In the genomic region with DNA sequence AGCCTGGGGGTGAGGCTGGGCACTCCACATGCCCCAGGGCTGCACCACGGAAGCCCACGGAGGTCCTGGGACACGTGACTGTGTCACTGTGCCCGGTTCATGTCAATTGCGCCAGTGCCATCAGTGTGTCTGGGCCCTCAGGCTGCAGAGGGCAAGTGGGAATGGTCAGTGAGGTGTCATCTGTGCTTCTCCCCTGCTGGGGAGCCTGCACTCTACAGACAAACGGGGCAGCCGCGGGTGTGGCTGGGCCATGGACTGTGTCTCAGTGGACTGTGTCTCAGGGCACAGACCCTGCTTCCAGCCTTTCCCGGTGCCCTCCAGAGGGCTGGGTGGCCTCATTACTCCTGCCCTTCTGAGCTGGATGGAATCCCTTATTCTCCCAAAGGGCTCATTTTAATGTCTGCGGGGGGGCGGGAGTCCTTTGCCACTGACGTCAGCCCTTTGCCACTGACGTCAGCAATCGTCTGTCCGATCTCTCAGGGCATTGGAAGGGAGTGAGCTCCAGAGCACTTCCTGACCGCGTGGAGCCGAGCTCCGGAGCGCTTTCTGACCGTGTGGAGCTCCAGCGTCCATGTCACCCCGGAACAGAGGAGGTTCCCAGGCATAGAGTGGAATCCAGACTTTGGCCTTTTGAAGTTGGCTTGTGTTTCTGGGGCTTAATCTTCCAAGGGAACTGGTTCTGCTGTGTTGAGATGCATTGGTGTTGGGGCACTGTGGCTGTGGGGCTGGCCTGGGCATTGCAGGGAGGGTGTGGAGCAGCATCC, we compare ENCODE assay signal across 18 cellular contexts.
DNase-seq lines count a peak whose midpoint lies in the region; ATAC-seq and TF ChIP-seq lines count a peak whose summit lies in the region.
"Had no signal": no experiment of that assay in that cellular context is flagged by ENCODE, and none has a peak within 500 bp of the region (broad histone marks: within the 10 kb centered on the region; RNA-seq: fewer than 3 reads in every experiment).

No MANE protein-coding gene starts in this region.

- no peak overlapping the region for H3K23ac ChIP-seq in neuronal stem cell (ENCODE audit: low read depth, low read length, poor library complexity)

- intact Hi-C loops in heart right ventricle (cut with DNase I), result loop anchor here in 1 of 10 donors (5.0 kb wide), 1 partner anchor 74 kb away; the partner anchor contains the start of gene ADGRD1

- H3K36me3 ChIP-seq in BLaER1 (peaks cover 10% of the 10 kb centered on the region), heart right ventricle (peaks cover 0 to 45% (median 5%) of the 10 kb centered on the region in 9 donors), neuronal stem cell (replicated peaks in 1 of 2; ENCODE audit: control insufficient read depth in 2 of 2, insufficient read depth in 2 of 2, low read length in 2 of 2) (no peaks in the 10 kb centered on the region)

- peak overlapping the region; percentile 82 for H3K27ac ChIP-seq in BLaER1
- H3K27ac ChIP-seq in heart right ventricle, result no peak overlapping the region
- H3K27ac ChIP-seq in neuronal stem cell (replicated peaks; ENCODE audit: low read length), result no peak overlapping the region

- WGBS in heart right ventricle, 2 donors, result 88% methylated on average over 23 of the region's 23 CpGs
- no CpG with 5 or more reads among the region's 23 CpGs for WGBS in neuronal stem cell (ENCODE audit: extremely low coverage in 2 of 2, insufficient read length in 2 of 2, insufficient replicate concordance in 1 of 2), 2 donors

- H3K4me1 ChIP-seq in BLaER1 (peaks cover 100% of the 10 kb centered on the region), heart right ventricle (peaks cover 0 to 3% (median 0%) of the 10 kb centered on the region in 9 donors), neuronal stem cell (ENCODE audit: control insufficient read depth in 2 of 2, insufficient read depth in 1 of 2, low read depth in 1 of 2, low read length in 2 of 2) (peaks cover 9% of the 10 kb centered on the region in 2 donors)

- peak overlapping the region; percentile 8 for H3K4ac ChIP-seq in neuronal stem cell (ENCODE audit: low read length)

- H3K9me3 ChIP-seq in BLaER1 (no peaks in the 10 kb centered on the region), heart right ventricle (no peaks in the 10 kb centered on the region), neuronal stem cell (replicated peaks in 1 of 2; ENCODE audit: control insufficient read depth in 2 of 2, insufficient read depth in 1 of 2, low read depth in 1 of 2, low read length in 2 of 2) (no peaks in the 10 kb centered on the region)
- H3K9me3 ChIP-seq: SK-N-SH had no signal

- peak overlapping the region; percentile 11 for H2BK5ac ChIP-seq in neuronal stem cell (ENCODE audit: low read length)

- no peaks in the 10 kb centered on the region for H4K20me1 ChIP-seq in BLaER1

- peak overlapping the region; percentile 83 for H3K4me2 ChIP-seq in BLaER1
- no peak overlapping the region for H3K4me2 ChIP-seq in neuronal stem cell (ENCODE audit: insufficient read depth, low read length, poor library complexity, severe bottlenecking)
- H3K4me2 ChIP-seq: SK-N-SH had no signal

- peak overlapping the region; percentile 78 for H3K18ac ChIP-seq in neuronal stem cell (ENCODE audit: low read length)

- no peak overlapping the region for H3K14ac ChIP-seq in neuronal stem cell (ENCODE audit: low read length)

- no peak for TF ChIP-seq CTCF in heart right ventricle (IDR thresholded peaks at IDR 0.05)

- no peak overlapping the region for H3K4me3 ChIP-seq in BLaER1
- H3K4me3 ChIP-seq in heart right ventricle, result no peak overlapping the region
- no peak overlapping the region for H3K4me3 ChIP-seq in neuronal stem cell (ENCODE audit: low read length in 2 of 2)

- ATAC-seq in heart right ventricle, result peak in 7 of 8 donors; percentile 10 to 45 (median 18)
- ATAC-seq in HG02588 (IDR thresholded peaks at IDR 0.05; ENCODE audit: unreplicated experiment), result no peak
- ATAC-seq: PC-3 had no signal

- peak overlapping the region; percentile 44 for H2BK120ac ChIP-seq in neuronal stem cell (ENCODE audit: low read depth, low read length)

- no peak overlapping the region for H4K8ac ChIP-seq in neuronal stem cell (ENCODE audit: low read depth, low read length)

- H4K91ac ChIP-seq in neuronal stem cell (ENCODE audit: low read depth, low read length, poor library complexity), result no peak overlapping the region

- peak overlapping the region; percentile 75 for H2BK12ac ChIP-seq in neuronal stem cell (ENCODE audit: low read length)

- H3K9ac ChIP-seq in BLaER1 (peak overlapping the region; percentile 66), neuronal stem cell (ENCODE audit: low read depth, low read length, poor library complexity) (no peak overlapping the region)
- H3K9ac ChIP-seq: SK-N-SH had no signal

- no peaks in the 10 kb centered on the region for H3K79me1 ChIP-seq in neuronal stem cell (ENCODE audit: low read depth, low read length)

- peak; percentile 98 for DNase-seq in NCI-H460 (ENCODE audit: extremely low read depth, low read depth)
- DNase-seq in heart right ventricle, result no peak
- DNase-seq in neuronal stem cell (ENCODE audit: low spot score), result no peak
- DNase-seq in stimulated activated CD4-positive, alpha-beta T cell treated with anti-CD3 and anti-CD28 coated beads, Interleukin-4, amount 100 ng/mL, for 4 hours, result no peak
- DNase-seq in DMS79 (lab: John Stamatoyannopoulos, UW), result no peak
- no peak for DNase-seq in NCI-H128 (lab: John Stamatoyannopoulos, UW; ENCODE audit: unreplicated experiment)
- DNase-seq: C1 segment of cervical spinal cord, H7, IMR-90, Kasumi-1, NCI-H1105 treated with DMSO at 0.1 percent for 48 hours, NCI-H187 treated with DMSO at 0.1 percent for 48 hours, NCI-H446, NCI-H774, PC-3, SK-N-SH had no signal

- H2AFZ ChIP-seq in neuronal stem cell (ENCODE audit: low read length), result no peak overlapping the region

- H2AK5ac ChIP-seq in neuronal stem cell (ENCODE audit: low read depth, low read length), result peak overlapping the region; percentile 90

- H3K27me3 ChIP-seq in BLaER1 (no peaks in the 10 kb centered on the region), heart right ventricle (no peaks in the 10 kb centered on the region), neuronal stem cell (ENCODE audit: control insufficient read depth in 3 of 3, insufficient read depth in 3 of 3, low read depth in 1 of 3, low read length in 3 of 3) (peaks cover 0 to 35% (median 0%) of the 10 kb centered on the region in 3 experiments)

- H2BK15ac ChIP-seq in neuronal stem cell (ENCODE audit: low read length), result peak overlapping the region; percentile 89
